Comparison of ENCODE assay signal across 21 cellular contexts in the genomic region with DNA sequence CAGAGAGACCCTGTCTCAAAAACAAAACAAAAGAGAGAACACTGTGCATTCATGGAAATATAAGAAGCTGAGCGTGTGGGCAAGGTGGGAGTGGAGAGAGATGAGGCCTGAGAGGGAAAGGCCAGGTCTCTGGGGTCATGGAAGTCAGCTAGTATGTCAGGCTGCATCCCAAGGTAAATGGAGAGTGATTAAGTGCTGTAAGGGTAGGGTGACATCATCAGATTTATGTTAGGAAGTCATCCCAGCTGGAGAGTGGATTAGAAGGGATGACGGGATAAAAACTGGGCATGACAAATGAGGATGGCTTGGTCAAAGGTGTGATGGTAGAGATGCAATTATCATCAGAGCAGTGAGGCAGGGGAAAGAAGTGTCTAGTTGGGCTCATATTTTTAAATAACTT. TPM values are rescaled to one million over a fixed set of nuclear protein-coding genes. Genes with fewer than 3 reads are reported as not detected.
"Had no signal": no experiment of that assay in that cellular context is flagged by ENCODE, and none has a peak within 500 bp of the region (broad histone marks: within the 10 kb centered on the region; RNA-seq: fewer than 3 reads in every experiment).

No MANE protein-coding gene starts in this region.

- H3K36me3 Mint-ChIP-seq: naive thymus-derived CD8-positive, alpha-beta T cell had no signal

- H3K27ac ChIP-seq: adrenal gland, coronary artery, heart right ventricle, left lung, psoas muscle, spleen, thoracic aorta had no signal

- DNase-seq: activated CD4-positive, alpha-beta T cell treated with anti-CD3 and anti-CD28 coated beads, Interleukin-2, amount 10 ng/mL, durations not matched to agents 7 days and 5 days; activated T-cell treated with anti-CD3 and anti-CD28 coated beads, Interleukin-2, amount 50 U/mL, for 72 hours; adrenal gland; caudate nucleus; effector CD8-positive, alpha-beta T cell; heart right ventricle; left lung; mucosa of descending colon; naive thymus-derived CD8-positive, alpha-beta T cell; psoas muscle; spleen; stimulated activated CD4-positive, alpha-beta T cell treated with anti-CD3 and anti-CD28 coated beads, Interleukin-1b, Interleukin-23, amount 100 ng/mL, for 48 hours; T1000 had no signal

- H3K9me3 Mint-ChIP-seq: activated CD4-positive, alpha-beta T cell treated with anti-CD3 and anti-CD28 coated beads, Interleukin-2, amount 10 ng/mL, durations not matched to agents 7 days and 5 days; activated T-cell treated with anti-CD3 and anti-CD28 coated beads, Interleukin-2, amount 50 U/mL, for 72 hours; naive thymus-derived CD8-positive, alpha-beta T cell; stimulated activated naive CD8-positive, alpha-beta T cell treated with anti-CD3 and anti-CD28 coated beads, Interleukin-15, Interleukin-2, amounts not matched to agents 100 ng/mL and 50 ng/mL, for 24 hours had no signal

- H3K9me3 ChIP-seq: adrenal gland, heart right ventricle, left lung, mucosa of descending colon, psoas muscle, spleen, thoracic aorta had no signal

- H3K36me3 ChIP-seq: adrenal gland, heart right ventricle, left lung, spleen, thoracic aorta had no signal

- ATAC-seq: activated T-cell treated with anti-CD3 and anti-CD28 coated beads, Interleukin-2, amount 50 U/mL, for 72 hours; heart right ventricle; left lung; mucosa of descending colon; naive thymus-derived CD8-positive, alpha-beta T cell; psoas muscle; sciatic nerve had no signal

- H3K27me3 Mint-ChIP-seq: activated CD4-positive, alpha-beta T cell treated with anti-CD3 and anti-CD28 coated beads, Interleukin-2, amount 10 ng/mL, durations not matched to agents 7 days and 5 days; stimulated activated naive CD8-positive, alpha-beta T cell treated with anti-CD3 and anti-CD28 coated beads, Interleukin-15, Interleukin-2, amounts not matched to agents 100 ng/mL and 50 ng/mL, for 24 hours had no signal

- H3K4me3 ChIP-seq: adrenal gland, coronary artery, heart right ventricle, left lung, mucosa of descending colon, psoas muscle, spleen, thoracic aorta had no signal

- H3K27me3 ChIP-seq: adrenal gland, spleen had no signal

- H3K4me3 Mint-ChIP-seq: activated CD4-positive, alpha-beta T cell treated with anti-CD3 and anti-CD28 coated beads, Interleukin-2, amount 10 ng/mL, durations not matched to agents 7 days and 5 days; naive thymus-derived CD8-positive, alpha-beta T cell; stimulated activated naive CD8-positive, alpha-beta T cell treated with anti-CD3 and anti-CD28 coated beads, Interleukin-15, Interleukin-2, amounts not matched to agents 100 ng/mL and 50 ng/mL, for 24 hours had no signal

- H3K27ac Mint-ChIP-seq: activated CD4-positive, alpha-beta T cell treated with anti-CD3 and anti-CD28 coated beads, Interleukin-2, amount 10 ng/mL, durations not matched to agents 7 days and 5 days; stimulated activated naive CD8-positive, alpha-beta T cell treated with anti-CD3 and anti-CD28 coated beads, Interleukin-15, Interleukin-2, amounts not matched to agents 100 ng/mL and 50 ng/mL, for 24 hours had no signal

RNA-seq across cellular contexts. Expression of gene KDM4F, which starts 36.9 kb away (rescaled TPM):
- total RNA-seq: activated CD4-positive, alpha-beta T cell treated with anti-CD3 and anti-CD28 coated beads, Interleukin-2, amount 10 ng/mL, durations not matched to agents 7 days and 5 days; activated T-cell treated with anti-CD3 and anti-CD28 coated beads, Interleukin-2, amount 50 U/mL, for 72 hours; adrenal gland; fibroblast of lung; frontal cortex; heart right ventricle; left lung; mucosa of descending colon; naive thymus-derived CD8-positive, alpha-beta T cell; osteoblast; psoas muscle; sciatic nerve; spleen; thoracic aorta; urinary bladder had no signal
